In genomic region chr20:49610701-49611538, GRCh38 we compare ENCODE assay signal across 8 cellular contexts. TPM values are rescaled to one million over a fixed set of nuclear protein-coding genes. Genes with fewer than 3 reads are reported as not detected.
DNase-seq lines count a peak whose midpoint lies in the region; ATAC-seq, FAIRE-seq and TF ChIP-seq lines count a peak whose summit lies in the region.

No MANE protein-coding gene starts in this region.

- H3K9ac ChIP-seq in astrocyte (ENCODE audit: low read length) (no peak overlapping the region), iPS-15b (ENCODE audit: low read depth, low read length) (no peak overlapping the region)

- ATAC-seq in GM21737 (IDR thresholded peaks at IDR 0.05; ENCODE audit: unreplicated experiment): peak; percentile 64
- ATAC-seq in HG03378 (IDR thresholded peaks at IDR 0.05; ENCODE audit: unreplicated experiment): no peak

- H3K9me3 Mint-ChIP-seq in Caco-2 (ENCODE audit: unreplicated experiment) (no peaks in the 10 kb centered on the region), astrocyte (ENCODE audit: unreplicated experiment) (no peaks in the 10 kb centered on the region)

- POLR2A ChIA-PET in Caco-2 (lab: Charles Lee): interaction anchor here (0.6 to 1.3 kb wide), 3 partner anchors 27 to 278 kb away, joined by 3 to 14 read pairs (median 9); no protein-coding TSS in a partner anchor

- peak overlapping the region; percentile 78 for H3K4me2 ChIP-seq in astrocyte (ENCODE audit: low read length)

- peak overlapping the region; percentile 76 for H3K4me3 Mint-ChIP-seq in Caco-2 (ENCODE audit: unreplicated experiment)
- no peak overlapping the region for H3K4me3 Mint-ChIP-seq in astrocyte (ENCODE audit: unreplicated experiment)

- no peaks in the 10 kb centered on the region for H3K9me3 ChIP-seq in Caco-2
- H3K9me3 ChIP-seq in astrocyte (ENCODE audit: insufficient read depth, low read depth, low read length): no peaks in the 10 kb centered on the region
- H3K9me3 ChIP-seq in iPS-15b (ENCODE audit: control insufficient read depth, insufficient read depth, low read length): no peaks in the 10 kb centered on the region
- no peaks in the 10 kb centered on the region for H3K9me3 ChIP-seq in small intestine (ENCODE audit: control insufficient read depth, low read depth)

- intact Hi-C loops in Caco-2 (cut with micrococcal nuclease; ENCODE audit: unreplicated experiment): loop anchor here (1.0 to 2.0 kb wide), 8 partner anchors 64 to 317 kb away; no protein-coding TSS in a partner anchor

- H3K36me3 ChIP-seq in Caco-2 (ENCODE audit: control insufficient read depth, insufficient read depth, low read length): no peaks in the 10 kb centered on the region
- no peaks in the 10 kb centered on the region for H3K36me3 ChIP-seq in astrocyte (ENCODE audit: insufficient read depth, low read length)
- H3K36me3 ChIP-seq in iPS-15b (ENCODE audit: control insufficient read depth, insufficient read depth, low read length): no peaks in the 10 kb centered on the region
- no peaks in the 10 kb centered on the region for H3K36me3 ChIP-seq in small intestine (ENCODE audit: control insufficient read depth in 2 of 2, insufficient read depth in 2 of 2, low read length in 2 of 2)

- peak overlapping the region; percentile 85 for H2AFZ ChIP-seq in astrocyte (ENCODE audit: low read depth, low read length)

- FAIRE-seq in astrocyte (lab: Jason Lieb, UNC) (no peak), small intestine (lab: Jason Lieb, UNC) (no peak)

- H3K27ac Mint-ChIP-seq in Caco-2 (ENCODE audit: unreplicated experiment) (peak overlapping the region; percentile 5), astrocyte (ENCODE audit: unreplicated experiment) (peak overlapping the region; percentile 77)

- H4K20me1 ChIP-seq in astrocyte (ENCODE audit: insufficient read depth, low read length): no peaks in the 10 kb centered on the region

- H3K79me2 ChIP-seq in astrocyte (ENCODE audit: insufficient read depth, low read length): no peaks in the 10 kb centered on the region

- CTCF ChIA-PET in Caco-2 (lab: Charles Lee): interaction anchor here (0.5 to 10.0 kb wide), 57 partner anchors 10 to 461 kb away, joined by 3 to 572 read pairs (median 4); partner anchors contain the start of genes B4GALT5, RNF114 and SLC9A8

- H3K4me3 ChIP-seq in Caco-2 (ENCODE audit: low read depth, low read length) (peak overlapping the region; percentile 34), astrocyte (ENCODE audit: insufficient read depth, low read depth, low read length) (no peak overlapping the region), iPS-15b (ENCODE audit: low read depth, low read length) (peak overlapping the region; percentile 48), small intestine (ENCODE audit: low read depth in 1 of 2, low read length in 2 of 2) (no peak overlapping the region)

- BruUV-seq in Caco-2 (replicated peaks; lab: Mats Ljungman, UMichigan): no TSS peak

- DNase-seq in Caco-2 (peak; percentile 98 to 100), NCI-H1105 (lab: John Stamatoyannopoulos, UW) (peak; percentile 22), T-helper 22 cell (ENCODE audit: low read depth) (peak; percentile 43), astrocyte (ENCODE audit: low read depth) (no peak), small intestine (peak; percentile 82)

- peaks cover 7% of the 10 kb centered on the region for H3K4me1 ChIP-seq in Caco-2
- no peaks in the 10 kb centered on the region for H3K4me1 ChIP-seq in astrocyte (ENCODE audit: insufficient read depth, low read length)
- peaks cover 2% of the 10 kb centered on the region for H3K4me1 ChIP-seq in iPS-15b (ENCODE audit: control insufficient read depth, insufficient read depth, low read length)
- H3K4me1 ChIP-seq in small intestine (ENCODE audit: control insufficient read depth in 2 of 2, insufficient read depth in 1 of 2, low read depth in 1 of 2, low read length in 1 of 2): peaks cover 0 to 2% of the 10 kb centered on the region in 2 donors

- H3K36me3 Mint-ChIP-seq in Caco-2 (ENCODE audit: insufficient read depth, unreplicated experiment) (no peaks in the 10 kb centered on the region), astrocyte (ENCODE audit: low read depth, unreplicated experiment) (no peaks in the 10 kb centered on the region)

- H3K27me3 ChIP-seq in Caco-2 (replicated peaks; ENCODE audit: control insufficient read depth, insufficient read depth, low read length) (no peaks in the 10 kb centered on the region), astrocyte (ENCODE audit: insufficient read depth, low read length) (peaks cover 5% of the 10 kb centered on the region), iPS-15b (ENCODE audit: control insufficient read depth, insufficient read depth, low read length) (no peaks in the 10 kb centered on the region), small intestine (ENCODE audit: control insufficient read depth in 2 of 2, insufficient read depth in 2 of 2, low read length in 2 of 2) (no peaks in the 10 kb centered on the region)

- TF ChIP-seq CTCF in Caco-2 (IDR thresholded peaks at IDR 0.05; ENCODE audit: insufficient read depth in 1 of 2, low read depth in 1 of 2, low read length in 1 of 2, severe bottlenecking in 1 of 2, unreplicated experiment in 1 of 2) (peak; percentile 100), astrocyte (IDR thresholded peaks at IDR 0.05; ENCODE audit: insufficient read depth, low read depth, low read length) (peak; percentile 63)

- WGBS in small intestine, 3 donors: 14 to 16% (median 15%) methylated on average over 48 of the region's 48 CpGs

- H3K27ac ChIP-seq in astrocyte (ENCODE audit: low read depth, low read length): no peak overlapping the region
- H3K27ac ChIP-seq in small intestine (ENCODE audit: low read depth in 1 of 2, low read length in 1 of 2): no peak overlapping the region

- no peaks in the 10 kb centered on the region for H3K27me3 Mint-ChIP-seq in Caco-2 (ENCODE audit: insufficient read depth, unreplicated experiment)
- peaks cover 32% of the 10 kb centered on the region for H3K27me3 Mint-ChIP-seq in astrocyte (ENCODE audit: low read depth, unreplicated experiment)

- H3K4me1 Mint-ChIP-seq in Caco-2 (ENCODE audit: low read depth, unreplicated experiment): peaks cover 19% of the 10 kb centered on the region
- H3K4me1 Mint-ChIP-seq in astrocyte (ENCODE audit: low read depth, unreplicated experiment): peaks cover 2% of the 10 kb centered on the region

RNA-seq across cellular contexts. Expression of gene PTGIS, which starts 43.0 kb away (rescaled TPM):
- total RNA-seq in Caco-2 (2022) (1.9 and 2.7 TPM in 2 replicates), astrocyte (1.9 and 3.1 TPM in 2 replicates)
- 10 to 100 TPM in 1 of 3 donors, under 1 TPM in 2; 0.22 to 15.1 (median 0.54) TPM for polyA plus RNA-seq in small intestine

Comparison
In these comparisons a context has a peak if more than half of its experiments do, and no peak if none do; other contexts are left out.
1. H3K4me3 ChIP-seq: peak in Caco-2 (single experiment) and iPS-15b (single experiment); none in astrocyte (single experiment) and small intestine (0 of 2).